Comparison of ENCODE assay signal across 9 cellular contexts in genomic region chr14:73173092-73173735, GRCh38. TPM values are rescaled to one million over a fixed set of nuclear protein-coding genes. Genes with fewer than 3 reads are reported as not detected.
DNase-seq lines count a peak whose midpoint lies in the region; ATAC-seq and FAIRE-seq lines count a peak whose summit lies in the region.
"Had no signal": no experiment of that assay in that cellular context is flagged by ENCODE, and none has a peak within 500 bp of the region (broad histone marks: within the 10 kb centered on the region; RNA-seq: fewer than 3 reads in every experiment).

No MANE protein-coding gene starts in this region.

- DNase-seq in Daoy (ENCODE audit: low read depth) (peak; percentile 36), NCI-H2171 (lab: John Stamatoyannopoulos, UW) (peak; percentile 64), caudate nucleus (lab: John Stamatoyannopoulos, UW) (peak in 11 of 61 donors; percentile 5 to 64 (median 9)), naive B cell (peak; percentile 17), cerebellar nuclear complex (lab: John Stamatoyannopoulos, UW) (no peak), islet precursor cell (no peak), occipital lobe (lab: John Stamatoyannopoulos, UW) (no peak)

- peak overlapping the region in 3 of 6 donors; percentile 22 to 61 (median 33) for H3K27ac Mint-ChIP-seq in naive B cell

- no peak overlapping the region for H3K4me3 Mint-ChIP-seq in naive B cell

- H3K27me3 Mint-ChIP-seq in naive B cell: no peaks in the 10 kb centered on the region

- peak; percentile 33 to 41 for ATAC-seq in naive B cell (ENCODE audit: low read depth in 2 of 2)

- H3K27ac ChIP-seq in caudate nucleus (ENCODE audit: low read depth, low read length): peak overlapping the region; percentile 11

- H3K36me3 Mint-ChIP-seq in naive B cell: peaks cover 16 to 39% of the 10 kb centered on the region in 2 donors

- FAIRE-seq in A204.1 (lab: Jason Lieb, UNC): peak; percentile 77
- FAIRE-seq: frontal cortex had no signal

- peaks cover 0 to 5% (median 4%) of the 10 kb centered on the region in 3 donors for H3K4me1 Mint-ChIP-seq in naive B cell

- peaks cover 0 to 1% (median 0%) of the 10 kb centered on the region in 7 donors for H3K9me3 Mint-ChIP-seq in naive B cell

RNA-seq across cellular contexts. Expression of gene PSEN1, which starts 36.9 kb away (rescaled TPM):
- 24.1 and 27.2 TPM in 2 replicates for total RNA-seq in Daoy (2014; rRNA removed; shearing (Covaris generic))
- polyA plus RNA-seq in naive B cell (ENCODE audit: low read depth in 6 of 6): 10 to 100 TPM; 30.9 to 46.2 (median 36.8) TPM
- 76.4 TPM for total RNA-seq in occipital lobe

Comparison
In these comparisons a context has a peak if more than half of its experiments do, and no peak if none do; other contexts are left out.
1. DNase-seq: peak in Daoy (single experiment), NCI-H2171 (single experiment) and naive B cell (single experiment); none in cerebellar nuclear complex (0 of 2), islet precursor cell (single experiment) and occipital lobe (single experiment).